In genomic region chr10:86899128-86899527, GRCh38 we compare ENCODE assay signal across 14 cellular contexts. TPM values are rescaled to one million over a fixed set of nuclear protein-coding genes. Genes with fewer than 3 reads are reported as not detected.
A peak's percentile ranks its signal among the peaks of the same experiment; 100 is the strongest.
DNase-seq lines count a peak whose midpoint lies in the region; ATAC-seq, FAIRE-seq and TF ChIP-seq lines count a peak whose summit lies in the region.
"Had no signal": no experiment of that assay in that cellular context is flagged by ENCODE, and none has a peak within 500 bp of the region (broad histone marks: within the 10 kb centered on the region; RNA-seq: fewer than 3 reads in every experiment).

No MANE protein-coding gene starts in this region.

- H3K27ac Mint-ChIP-seq in nephron = peak overlapping the region; percentile 3 to 61 (median 28)
- H3K27ac Mint-ChIP-seq: stimulated activated naive CD8-positive, alpha-beta T cell treated with anti-CD3 and anti-CD28 coated beads, Interleukin-15, amount 100 ng/mL, for 72 hours had no signal

- no peaks in the 10 kb centered on the region for H3K27me3 ChIP-seq in cardiac muscle cell
- H3K27me3 ChIP-seq in endocrine pancreas (ENCODE audit: control insufficient read depth, insufficient read depth, low read length) = no peaks in the 10 kb centered on the region
- no peaks in the 10 kb centered on the region for H3K27me3 ChIP-seq in small intestine (ENCODE audit: control insufficient read depth in 2 of 2, insufficient read depth in 2 of 2, low read length in 2 of 2)
- H3K27me3 ChIP-seq: ascending aorta had no signal

- no peak for TF ChIP-seq CTCF in cardiac muscle cell (IDR thresholded peaks at IDR 0.05; ENCODE audit: low read depth, low read length)
- TF ChIP-seq CTCF in nephron (IDR thresholded peaks at IDR 0.05; ENCODE audit: unreplicated experiment in 3 of 3) = no peak

- H3K9me3 ChIP-seq in cardiac muscle cell (ENCODE audit: low read depth) (no peaks in the 10 kb centered on the region), endocrine pancreas (ENCODE audit: control insufficient read depth, low read length) (no peaks in the 10 kb centered on the region), small intestine (ENCODE audit: control insufficient read depth, low read depth) (no peaks in the 10 kb centered on the region)
- H3K9me3 ChIP-seq: ascending aorta had no signal

- H3K36me3 ChIP-seq in cardiac muscle cell (peaks cover 4% of the 10 kb centered on the region), endocrine pancreas (ENCODE audit: control insufficient read depth, insufficient read depth, low read length) (peaks cover 2% of the 10 kb centered on the region), small intestine (ENCODE audit: control insufficient read depth in 2 of 2, insufficient read depth in 2 of 2, low read length in 2 of 2) (peaks cover 2 to 3% of the 10 kb centered on the region in 2 donors)

- H3K4me1 Mint-ChIP-seq in nephron = peaks cover 25% of the 10 kb centered on the region
- H3K4me1 Mint-ChIP-seq: stimulated activated naive CD8-positive, alpha-beta T cell treated with anti-CD3 and anti-CD28 coated beads, Interleukin-15, amount 100 ng/mL, for 72 hours had no signal

- no peaks in the 10 kb centered on the region for H3K27me3 Mint-ChIP-seq in nephron (ENCODE audit: low read depth)

- ATAC-seq in Right ventricle myocardium superior (ENCODE audit: poor library complexity) (no peak), GM21619 (IDR thresholded peaks at IDR 0.05; ENCODE audit: unreplicated experiment) (no peak), GM18511 (IDR thresholded peaks at IDR 0.05; ENCODE audit: unreplicated experiment) (no peak), HG03045 (IDR thresholded peaks at IDR 0.05; ENCODE audit: unreplicated experiment) (no peak)

- DNase-seq in cardiac muscle cell (ENCODE audit: low read depth in 1 of 2, low spot score in 1 of 2) (peak in 1 of 2 donors; percentile 48), Right ventricle myocardium superior (no peak), small intestine (no peak)
- DNase-seq: NCI-H446 treated with DMSO at 0.1 percent for 48 hours had no signal

- H3K36me3 Mint-ChIP-seq in nephron (ENCODE audit: low read depth) = peaks cover 53% of the 10 kb centered on the region

- 68 to 81% (median 72%) methylated on average over 6 of the region's 6 CpGs for WGBS in small intestine, 3 donors

- H3K27ac ChIP-seq in cardiac muscle cell (peak overlapping the region; percentile 90), small intestine (ENCODE audit: low read depth in 1 of 2, low read length in 1 of 2) (no peak overlapping the region)
- H3K27ac ChIP-seq: 22Rv1, WERI-Rb-1 had no signal

- intact Hi-C loops in Right ventricle myocardium superior (cut with DNase I) = loop anchor here (5.0 kb wide), 2 partner anchors 187 to 202 kb away; no protein-coding TSS in a partner anchor

- H3K4me3 ChIP-seq in cardiac muscle cell = no peak overlapping the region
- no peak overlapping the region for H3K4me3 ChIP-seq in endocrine pancreas (ENCODE audit: control insufficient read depth, insufficient read depth, low read length)
- H3K4me3 ChIP-seq in small intestine (ENCODE audit: low read depth in 1 of 2, low read length in 2 of 2) = no peak overlapping the region
- H3K4me3 ChIP-seq: ascending aorta, lung had no signal

- peak overlapping the region; percentile 19 for H3K9ac ChIP-seq in endocrine pancreas (ENCODE audit: control insufficient read depth, insufficient read depth, low read length)

- peaks cover 43% of the 10 kb centered on the region for H3K4me1 ChIP-seq in cardiac muscle cell (ENCODE audit: low read depth)
- no peaks in the 10 kb centered on the region for H3K4me1 ChIP-seq in endocrine pancreas (ENCODE audit: control insufficient read depth, insufficient read depth, low read length)
- no peaks in the 10 kb centered on the region for H3K4me1 ChIP-seq in small intestine (ENCODE audit: control insufficient read depth in 2 of 2, insufficient read depth in 1 of 2, low read depth in 1 of 2, low read length in 1 of 2)

- peaks cover 5% of the 10 kb centered on the region for H3K9me3 Mint-ChIP-seq in nephron
- H3K9me3 Mint-ChIP-seq: stimulated activated naive CD8-positive, alpha-beta T cell treated with anti-CD3 and anti-CD28 coated beads, Interleukin-15, amount 100 ng/mL, for 72 hours had no signal

- H3K4me3 Mint-ChIP-seq in nephron = peak overlapping the region in 1 of 3 experiments; percentile 3
- H3K4me3 Mint-ChIP-seq: stimulated activated naive CD8-positive, alpha-beta T cell treated with anti-CD3 and anti-CD28 coated beads, Interleukin-15, amount 100 ng/mL, for 72 hours had no signal

- FAIRE-seq in small intestine (lab: Jason Lieb, UNC) = no peak

RNA-seq across cellular contexts. Expression of gene MMRN2, which starts 58.3 kb away (rescaled TPM):
- total RNA-seq in cardiac muscle cell (3.1 and 7.9 TPM in 2 replicates), Right ventricle myocardium superior (33.5 TPM)
- polyA plus RNA-seq in cardiac muscle cell (7.3 and 7.4 TPM in 2 replicates), small intestine (10 to 100 TPM in 1 of 3 donors, 1 to 10 TPM in 1, under 1 TPM in 1; 0.45 to 20.8 (median 1.4) TPM)

RNA-seq across cellular contexts. Expression of gene SNCG, which starts 59.3 kb away (rescaled TPM):
- total RNA-seq in cardiac muscle cell (3.0 and 7.9 TPM in 2 replicates), Right ventricle myocardium superior (23.5 TPM)
- polyA plus RNA-seq in cardiac muscle cell (4.7 and 12.9 TPM in 2 replicates), small intestine (10 to 100 TPM in 1 of 3 donors, 1 to 10 TPM in 2; 2.4 to 44.8 (median 4.0) TPM)
